ENCODE assay signal across 2 cellular contexts in the genomic region with DNA sequence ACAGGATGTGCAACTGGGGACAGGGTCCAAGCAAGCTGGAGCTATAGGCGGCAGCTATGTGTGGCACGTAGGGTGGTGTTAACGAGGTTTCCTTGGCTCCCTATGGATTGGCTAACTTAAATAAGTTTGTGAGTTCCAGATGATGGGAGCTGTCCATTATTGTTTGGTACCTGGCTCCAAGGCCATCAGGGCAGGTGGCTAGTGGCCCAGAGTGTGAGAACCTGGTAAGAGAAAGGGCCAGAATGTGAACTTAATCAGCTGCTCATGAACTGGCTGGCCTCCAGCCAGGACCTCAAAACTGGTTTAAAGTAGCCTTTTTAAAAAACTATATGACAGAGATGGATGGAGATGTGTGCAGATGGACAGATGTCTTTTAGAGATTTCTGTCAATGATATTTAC.
TF ChIP-seq lines count a peak whose summit lies in the region.

No MANE protein-coding gene starts in this region.

TF ChIP-seq in A549, 52 proteins besides CTCF, POLR2A, EP300 and RAD21:
- TF ChIP-seq, protein P1, sequence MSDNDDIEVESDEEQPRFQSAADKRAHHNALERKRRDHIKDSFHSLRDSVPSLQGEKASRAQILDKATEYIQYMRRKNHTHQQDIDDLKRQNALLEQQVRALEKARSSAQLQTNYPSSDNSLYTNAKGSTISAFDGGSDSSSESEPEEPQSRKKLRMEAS (IDR thresholded peaks at IDR 0.05), result no peak
- TF ChIP-seq, protein P2, sequence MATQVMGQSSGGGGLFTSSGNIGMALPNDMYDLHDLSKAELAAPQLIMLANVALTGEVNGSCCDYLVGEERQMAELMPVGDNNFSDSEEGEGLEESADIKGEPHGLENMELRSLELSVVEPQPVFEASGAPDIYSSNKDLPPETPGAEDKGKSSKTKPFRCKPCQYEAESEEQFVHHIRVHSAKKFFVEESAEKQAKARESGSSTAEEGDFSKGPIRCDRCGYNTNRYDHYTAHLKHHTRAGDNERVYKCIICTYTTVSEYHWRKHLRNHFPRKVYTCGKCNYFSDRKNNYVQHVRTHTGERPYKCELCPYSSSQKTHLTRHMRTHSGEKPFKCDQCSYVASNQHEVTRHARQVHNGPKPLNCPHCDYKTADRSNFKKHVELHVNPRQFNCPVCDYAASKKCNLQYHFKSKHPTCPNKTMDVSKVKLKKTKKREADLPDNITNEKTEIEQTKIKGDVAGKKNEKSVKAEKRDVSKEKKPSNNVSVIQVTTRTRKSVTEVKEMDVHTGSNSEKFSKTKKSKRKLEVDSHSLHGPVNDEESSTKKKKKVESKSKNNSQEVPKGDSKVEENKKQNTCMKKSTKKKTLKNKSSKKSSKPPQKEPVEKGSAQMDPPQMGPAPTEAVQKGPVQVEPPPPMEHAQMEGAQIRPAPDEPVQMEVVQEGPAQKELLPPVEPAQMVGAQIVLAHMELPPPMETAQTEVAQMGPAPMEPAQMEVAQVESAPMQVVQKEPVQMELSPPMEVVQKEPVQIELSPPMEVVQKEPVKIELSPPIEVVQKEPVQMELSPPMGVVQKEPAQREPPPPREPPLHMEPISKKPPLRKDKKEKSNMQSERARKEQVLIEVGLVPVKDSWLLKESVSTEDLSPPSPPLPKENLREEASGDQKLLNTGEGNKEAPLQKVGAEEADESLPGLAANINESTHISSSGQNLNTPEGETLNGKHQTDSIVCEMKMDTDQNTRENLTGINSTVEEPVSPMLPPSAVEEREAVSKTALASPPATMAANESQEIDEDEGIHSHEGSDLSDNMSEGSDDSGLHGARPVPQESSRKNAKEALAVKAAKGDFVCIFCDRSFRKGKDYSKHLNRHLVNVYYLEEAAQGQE (IDR thresholded peaks at IDR 0.05), result peak; percentile 44; the same call in 1 of the 2 replicates
- TF ChIP-seq RARB (CRISPR knock-in tag; IDR thresholded peaks at IDR 0.05) (no peak), POLR2AphosphoS2 (conservative IDR thresholded peaks at IDR 0.05; ENCODE audit: low read length) (no peak)

TF ChIP-seq in GM23338, 12 proteins besides CTCF, POLR2A, EP300 and RAD21:
- TF ChIP-seq, protein P3, sequence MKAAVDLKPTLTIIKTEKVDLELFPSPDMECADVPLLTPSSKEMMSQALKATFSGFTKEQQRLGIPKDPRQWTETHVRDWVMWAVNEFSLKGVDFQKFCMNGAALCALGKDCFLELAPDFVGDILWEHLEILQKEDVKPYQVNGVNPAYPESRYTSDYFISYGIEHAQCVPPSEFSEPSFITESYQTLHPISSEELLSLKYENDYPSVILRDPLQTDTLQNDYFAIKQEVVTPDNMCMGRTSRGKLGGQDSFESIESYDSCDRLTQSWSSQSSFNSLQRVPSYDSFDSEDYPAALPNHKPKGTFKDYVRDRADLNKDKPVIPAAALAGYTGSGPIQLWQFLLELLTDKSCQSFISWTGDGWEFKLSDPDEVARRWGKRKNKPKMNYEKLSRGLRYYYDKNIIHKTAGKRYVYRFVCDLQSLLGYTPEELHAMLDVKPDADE (IDR thresholded peaks at IDR 0.05), result no peak
- TF ChIP-seq ZNF114 (CRISPR knock-in tag; IDR thresholded peaks at IDR 0.05), result no peak
- TF ChIP-seq NANOG (IDR thresholded peaks at IDR 0.05; ENCODE audit: borderline replicate concordance), result no peak
